18 cellular contexts compared by ENCODE assay signal in the genomic region with DNA sequence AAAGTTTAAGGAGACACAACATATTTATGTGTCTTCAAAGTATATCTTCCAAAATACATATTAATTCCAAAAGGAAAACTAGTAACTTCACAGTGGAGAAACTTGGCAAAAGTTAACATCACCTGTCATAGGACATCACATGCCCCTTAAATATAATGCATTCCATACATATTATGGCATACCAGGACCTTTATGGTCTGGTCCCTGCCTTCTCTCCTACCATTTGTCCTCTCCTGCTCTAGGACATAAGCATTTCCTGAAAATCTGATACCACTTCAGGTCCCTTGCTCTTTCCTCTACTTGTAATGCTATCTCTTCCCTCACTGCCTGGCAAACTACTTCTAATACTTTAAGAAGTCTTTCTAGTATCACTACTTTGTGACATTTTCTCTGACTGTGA.
A peak's percentile ranks its signal among the peaks of the same experiment; 100 is the strongest.
DNase-seq lines count a peak whose midpoint lies in the region; ATAC-seq and TF ChIP-seq lines count a peak whose summit lies in the region.
"Had no signal": no experiment of that assay in that cellular context is flagged by ENCODE, and none has a peak within 500 bp of the region (broad histone marks: within the 10 kb centered on the region; RNA-seq: fewer than 3 reads in every experiment).

No MANE protein-coding gene starts in this region.

- H3K36me3 Mint-ChIP-seq in Calu3 (ENCODE audit: insufficient read depth, unreplicated experiment) (peaks cover 11% of the 10 kb centered on the region), T-helper 17 cell (ENCODE audit: low read depth) (peaks cover 9% of the 10 kb centered on the region), nephron (ENCODE audit: low read depth) (peaks cover 70% of the 10 kb centered on the region)
- H3K36me3 Mint-ChIP-seq in activated CD8-positive, alpha-beta memory T cell treated with anti-CD3 and anti-CD28 coated beads, Interleukin-2, amount 10 ng/mL, durations not matched to agents 7 days and 5 days, result peaks cover 6% of the 10 kb centered on the region

- no peaks in the 10 kb centered on the region for H3K9me3 Mint-ChIP-seq in Calu3 (ENCODE audit: low read depth, unreplicated experiment)
- H3K9me3 Mint-ChIP-seq in nephron, result no peaks in the 10 kb centered on the region
- H3K9me3 Mint-ChIP-seq in activated CD8-positive, alpha-beta memory T cell treated with anti-CD3 and anti-CD28 coated beads, Interleukin-2, amount 10 ng/mL, durations not matched to agents 7 days and 5 days (ENCODE audit: low read depth), result peaks cover 2% of the 10 kb centered on the region
- H3K9me3 Mint-ChIP-seq: GM23338, H9 had no signal

- no TSS peak for BruUV-seq in Calu3 (replicated peaks; lab: Mats Ljungman, UMichigan)

- no peak for TF ChIP-seq EP300 in Ishikawa (IDR thresholded peaks at IDR 0.05; ENCODE audit: borderline replicate concordance)

- CTCF ChIA-PET in Calu3 (lab: Charles Lee), result no interaction called here
- CTCF ChIA-PET in activated CD8-positive, alpha-beta memory T cell treated with anti-CD3 and anti-CD28 coated beads, Interleukin-2, amount 10 ng/mL, durations not matched to agents 7 days and 5 days (lab: Charles Lee), result no interaction called here

- H3K27ac Mint-ChIP-seq in Calu3 (ENCODE audit: unreplicated experiment), result peak overlapping the region; percentile 2
- peak overlapping the region; percentile 39 for H3K27ac Mint-ChIP-seq in T-helper 17 cell
- peak overlapping the region; percentile 4 to 37 (median 4) for H3K27ac Mint-ChIP-seq in nephron
- H3K27ac Mint-ChIP-seq in activated CD8-positive, alpha-beta memory T cell treated with anti-CD3 and anti-CD28 coated beads, Interleukin-2, amount 10 ng/mL, durations not matched to agents 7 days and 5 days, result no peak overlapping the region
- H3K27ac Mint-ChIP-seq: GM23338 had no signal

- no peaks in the 10 kb centered on the region for H3K4me1 ChIP-seq in ascending aorta

- H3K9me3 ChIP-seq in T-helper 17 cell (ENCODE audit: control insufficient read depth, low read length, poor library complexity, severe bottlenecking), result no peaks in the 10 kb centered on the region
- no peaks in the 10 kb centered on the region for H3K9me3 ChIP-seq in ascending aorta

- TF ChIP-seq RAD21 in Ishikawa (IDR thresholded peaks at IDR 0.05; ENCODE audit: low read depth), result no peak

- H3K27ac ChIP-seq in ascending aorta, result no peak overlapping the region

- no peaks in the 10 kb centered on the region for H3K27me3 ChIP-seq in ascending aorta

- no peak for ATAC-seq in T-helper 17 cell
- no peak for ATAC-seq in activated CD8-positive, alpha-beta memory T cell treated with anti-CD3 and anti-CD28 coated beads, Interleukin-2, amount 10 ng/mL, durations not matched to agents 7 days and 5 days
- no peak for ATAC-seq in GM18505 (IDR thresholded peaks at IDR 0.05; ENCODE audit: unreplicated experiment)
- ATAC-seq: GM23338 had no signal

- H3K4me3 ChIP-seq in ascending aorta, result no peak overlapping the region
- H3K4me3 ChIP-seq: GM23338 had no signal

- no peak for TF ChIP-seq POLR2A in GM18505 (IDR thresholded peaks at IDR 0.05; ENCODE audit: borderline replicate concordance, extremely low read depth, insufficient read depth, insufficient read length)

- no peaks in the 10 kb centered on the region for H3K27me3 Mint-ChIP-seq in Calu3 (ENCODE audit: unreplicated experiment)
- no peaks in the 10 kb centered on the region for H3K27me3 Mint-ChIP-seq in T-helper 17 cell
- H3K27me3 Mint-ChIP-seq in nephron (ENCODE audit: low read depth), result no peaks in the 10 kb centered on the region
- no peaks in the 10 kb centered on the region for H3K27me3 Mint-ChIP-seq in activated CD8-positive, alpha-beta memory T cell treated with anti-CD3 and anti-CD28 coated beads, Interleukin-2, amount 10 ng/mL, durations not matched to agents 7 days and 5 days

- H3K4me3 Mint-ChIP-seq in Calu3 (ENCODE audit: low read depth, unreplicated experiment), result no peak overlapping the region
- no peak overlapping the region for H3K4me3 Mint-ChIP-seq in T-helper 17 cell
- H3K4me3 Mint-ChIP-seq in nephron, result no peak overlapping the region
- no peak overlapping the region for H3K4me3 Mint-ChIP-seq in activated CD8-positive, alpha-beta memory T cell treated with anti-CD3 and anti-CD28 coated beads, Interleukin-2, amount 10 ng/mL, durations not matched to agents 7 days and 5 days
- H3K4me3 Mint-ChIP-seq: GM23338, H9 had no signal

- intact Hi-C loops in Calu3 (cut with micrococcal nuclease; ENCODE audit: unreplicated experiment), result no loop called here
- intact Hi-C loops in ascending aorta (cut with DNase I), result no loop called here

- H3K4me1 Mint-ChIP-seq in Calu3 (ENCODE audit: low read depth, unreplicated experiment), result no peaks in the 10 kb centered on the region
- no peaks in the 10 kb centered on the region for H3K4me1 Mint-ChIP-seq in T-helper 17 cell
- peaks cover 5% of the 10 kb centered on the region for H3K4me1 Mint-ChIP-seq in nephron
- H3K4me1 Mint-ChIP-seq in activated CD8-positive, alpha-beta memory T cell treated with anti-CD3 and anti-CD28 coated beads, Interleukin-2, amount 10 ng/mL, durations not matched to agents 7 days and 5 days, result no peaks in the 10 kb centered on the region
- H3K4me1 Mint-ChIP-seq: GM23338, H9 had no signal

- DNase-seq in Calu3, result no peak
- no peak for DNase-seq in T-helper 17 cell
- DNase-seq in globus pallidus (ENCODE audit: low spot score), result no peak
- DNase-seq in activated CD8-positive, alpha-beta memory T cell treated with anti-CD3 and anti-CD28 coated beads, Interleukin-2, amount 10 ng/mL, durations not matched to agents 7 days and 5 days, result no peak
- no peak for DNase-seq in ascending aorta (ENCODE audit: low spot score in 2 of 2)
- DNase-seq: 8988T, DMS153, H9, KG1, MM.1S, NCI-H2029, NCI-H446, NCI-H524 treated with DMSO at 0.1 percent for 48 hours, NCI-H774 had no signal

- TF ChIP-seq CTCF in Calu3 (IDR thresholded peaks at IDR 0.05; ENCODE audit: unreplicated experiment), result no peak
- TF ChIP-seq CTCF in nephron (IDR thresholded peaks at IDR 0.05; ENCODE audit: unreplicated experiment in 3 of 3), result no peak
- no peak for TF ChIP-seq CTCF in ascending aorta (IDR thresholded peaks at IDR 0.05)

- H3K36me3 ChIP-seq in ascending aorta, result peaks cover 30 to 36% of the 10 kb centered on the region in 2 donors

TF ChIP-seq in Ishikawa, 13 proteins besides CTCF, POLR2A, EP300 and RAD21:
- TF ChIP-seq, protein P1, sequence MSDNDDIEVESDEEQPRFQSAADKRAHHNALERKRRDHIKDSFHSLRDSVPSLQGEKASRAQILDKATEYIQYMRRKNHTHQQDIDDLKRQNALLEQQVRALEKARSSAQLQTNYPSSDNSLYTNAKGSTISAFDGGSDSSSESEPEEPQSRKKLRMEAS (IDR thresholded peaks at IDR 0.05), result no peak
- TF ChIP-seq TEAD4 (IDR thresholded peaks at IDR 0.05) (peak; percentile 34; the same call in 1 of the 2 replicates), USF1 (IDR thresholded peaks at IDR 0.05) (peak; percentile 41)
